ENCODE assay signal across 22 cellular contexts in the genomic region with DNA sequence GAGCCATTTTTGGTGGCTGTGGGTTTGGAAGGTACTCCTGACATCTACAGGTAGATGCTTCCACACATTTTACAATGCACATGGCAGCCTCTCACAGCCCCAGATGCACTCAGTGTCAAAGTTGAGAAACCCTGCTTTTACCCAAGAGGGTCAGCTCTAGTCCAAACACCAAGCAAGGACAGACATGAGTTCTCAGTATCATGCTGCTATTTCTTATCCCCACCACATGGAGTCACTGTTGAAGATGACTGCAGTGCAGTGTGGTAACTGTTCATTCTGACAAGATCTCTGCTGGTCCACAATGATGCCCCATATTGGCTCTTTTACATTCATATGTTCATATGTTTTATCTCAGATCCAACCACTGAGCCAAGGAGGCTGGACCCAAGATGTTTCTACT. TPM values are rescaled to one million over a fixed set of nuclear protein-coding genes. Genes with fewer than 3 reads are reported as not detected.
"Had no signal": no experiment of that assay in that cellular context is flagged by ENCODE, and none has a peak within 500 bp of the region (broad histone marks: within the 10 kb centered on the region; RNA-seq: fewer than 3 reads in every experiment).

No MANE protein-coding gene starts in this region.

- H3K4me1 Mint-ChIP-seq: nephron; stimulated activated naive B cell treated with anti-CD40 and anti-IgM and Interleukin-4, amounts not matched to agents 10 μg/mL and 1 μg/mL and 100 μg/mL, for 72 hours had no signal

- DNase-seq: activated CD4-positive, CD25-positive, alpha-beta regulatory T cell treated with anti-CD3 and anti-CD28 coated beads, Interleukin-2, amount 50 U/mL, for 72 hours; activated naive CD4-positive, alpha-beta T cell; activated T-cell treated with anti-CD3 and anti-CD28 coated beads for 4 hours; erythroblast; hippocampal formation; kidney; left ventricle myocardium superior; mesenchymal stem cell; stimulated activated CD4-positive, alpha-beta T cell treated with anti-CD3 and anti-CD28 coated beads, Interleukin-15, amount 100 ng/mL, for 24 hours; stimulated activated CD4-positive, alpha-beta T cell treated with anti-CD3 and anti-CD28 coated beads, Interleukin-4, amount 100 ng/mL, for 1 hour; stimulated activated naive B cell treated with anti-CD40 and anti-IgM and Interleukin-4, amounts not matched to agents 10 μg/mL and 1 μg/mL and 100 μg/mL, for 72 hours; T1000; thyroid gland had no signal

- H3K4me3 ChIP-seq: ascending aorta, right atrium auricular region, skin epidermis, thyroid gland, vagina had no signal

- H3K27me3 ChIP-seq: ascending aorta, right atrium auricular region, thyroid gland, vagina had no signal

- H3K36me3 Mint-ChIP-seq: stimulated activated naive B cell treated with anti-CD40 and anti-IgM and Interleukin-4, amounts not matched to agents 10 μg/mL and 1 μg/mL and 100 μg/mL, for 72 hours had no signal

- H3K36me3 ChIP-seq: ascending aorta, right atrium auricular region, thyroid gland, vagina had no signal

- H3K4me3 Mint-ChIP-seq: nephron; stimulated activated naive B cell treated with anti-CD40 and anti-IgM and Interleukin-4, amounts not matched to agents 10 μg/mL and 1 μg/mL and 100 μg/mL, for 72 hours had no signal

- H3K4me1 ChIP-seq: ascending aorta, right atrium auricular region, thyroid gland, vagina had no signal

- H3K27ac ChIP-seq: ascending aorta, right atrium auricular region, skin epidermis, thyroid gland, vagina had no signal

- H3K27ac Mint-ChIP-seq: nephron; progenitor cell of endocrine pancreas; stimulated activated naive B cell treated with anti-CD40 and anti-IgM and Interleukin-4, amounts not matched to agents 10 μg/mL and 1 μg/mL and 100 μg/mL, for 72 hours had no signal

- H3K9me3 ChIP-seq: ascending aorta, thyroid gland, vagina had no signal

RNA-seq across cellular contexts. Expression of a gene that starts 50.5 kb away (rescaled TPM):
- total RNA-seq: activated CD8-positive, alpha-beta memory T cell treated with anti-CD3 and anti-CD28 coated beads for 36 hours; ascending aorta; bronchial epithelial cell; dermis microvascular lymphatic vessel endothelial cell; left ventricle myocardium superior had no signal
